ENCODE assay signal across 19 cellular contexts in genomic region chr9:21615018-21615417, GRCh38.
"Had no signal": no experiment of that assay in that cellular context is flagged by ENCODE, and none has a peak within 500 bp of the region (broad histone marks: within the 10 kb centered on the region; RNA-seq: fewer than 3 reads in every experiment).

No MANE protein-coding gene starts in this region.

- H3K36me3 Mint-ChIP-seq: activated CD4-positive, alpha-beta memory T cell treated with anti-CD3 and anti-CD28 coated beads for 36 hours; immature natural killer cell; type B pancreatic cell had no signal

- H3K9me3 ChIP-seq: adrenal gland, body of pancreas, suprapubic skin had no signal

- H3K27ac ChIP-seq: adrenal gland, body of pancreas, suprapubic skin had no signal

- H3K27me3 ChIP-seq: adrenal gland, body of pancreas, suprapubic skin had no signal

- H3K4me3 ChIP-seq: adrenal gland, body of pancreas, lung, suprapubic skin had no signal

- H3K9me3 Mint-ChIP-seq: activated CD4-positive, alpha-beta memory T cell treated with anti-CD3 and anti-CD28 coated beads for 36 hours; central memory CD8-positive, alpha-beta T cell; effector memory CD8-positive, alpha-beta T cell; immature natural killer cell; nephron progenitor cell; type B pancreatic cell had no signal

- H3K36me3 ChIP-seq: adrenal gland, suprapubic skin had no signal

- H3K27ac Mint-ChIP-seq: activated CD4-positive, alpha-beta memory T cell treated with anti-CD3 and anti-CD28 coated beads for 36 hours; effector memory CD8-positive, alpha-beta T cell; immature natural killer cell; nephron progenitor cell; T-helper 2 cell treated with Interferon-gamma antibody and Interleukin-4, amounts not matched to agents 5 μg/mL and 100 μg/mL, for 36 hours; type B pancreatic cell had no signal

- H3K27me3 Mint-ChIP-seq: activated CD4-positive, alpha-beta memory T cell treated with anti-CD3 and anti-CD28 coated beads for 36 hours; type B pancreatic cell had no signal

- DNase-seq: activated CD4-positive, alpha-beta memory T cell treated with anti-CD3 and anti-CD28 coated beads for 36 hours; activated gamma-delta T cell treated with Interleukin-2 at 50 U/mL for 16 hours; activated T-cell treated with anti-CD3 and anti-CD28 coated beads, Interleukin-2, amount 50 U/mL, for 48 hours; adrenal gland; body of pancreas; effector memory CD8-positive, alpha-beta T cell; glutamatergic neuron; left colon; nephron progenitor cell; stimulated activated CD4-positive, alpha-beta T cell treated with anti-CD3 and anti-CD28 coated beads, Interleukin-12 subunit alpha, Interleukin-12 subunit beta, amount 100 ng/mL, for 4 hours; stimulated activated naive CD8-positive, alpha-beta T cell treated with anti-CD3 and anti-CD28 coated beads, Interleukin-15, Interleukin-2, amounts not matched to agents 100 U/mL and 50 U/mL, for 24 hours; SW 1271 had no signal

- ATAC-seq: body of pancreas; effector memory CD8-positive, alpha-beta T cell; left colon; sciatic nerve; stimulated activated naive CD8-positive, alpha-beta T cell treated with anti-CD3 and anti-CD28 coated beads, Interleukin-15, Interleukin-2, amounts not matched to agents 100 U/mL and 50 U/mL, for 24 hours had no signal

- H3K4me1 Mint-ChIP-seq: nephron progenitor cell had no signal

- H3K4me3 Mint-ChIP-seq: activated CD4-positive, alpha-beta memory T cell treated with anti-CD3 and anti-CD28 coated beads for 36 hours; central memory CD8-positive, alpha-beta T cell; effector memory CD8-positive, alpha-beta T cell; immature natural killer cell; nephron progenitor cell; T-helper 2 cell treated with Interferon-gamma antibody and Interleukin-4, amounts not matched to agents 5 μg/mL and 100 μg/mL, for 36 hours; type B pancreatic cell had no signal

- H3K4me1 ChIP-seq: adrenal gland, body of pancreas, suprapubic skin had no signal
